Comparison of ENCODE assay signal across 17 cellular contexts in genomic region chr10:14840178-14840577, GRCh38. TPM values are rescaled to one million over a fixed set of nuclear protein-coding genes. Genes with fewer than 3 reads are reported as not detected.
DNase-seq lines count a peak whose midpoint lies in the region; ATAC-seq, FAIRE-seq and TF ChIP-seq lines count a peak whose summit lies in the region.
"Had no signal": no experiment of that assay in that cellular context is flagged by ENCODE, and none has a peak within 500 bp of the region (broad histone marks: within the 10 kb centered on the region; RNA-seq: fewer than 3 reads in every experiment).

No MANE protein-coding gene starts in this region.

- H2AFZ ChIP-seq in Loucy (ENCODE audit: low read length) (no peak overlapping the region), mammary epithelial cell (ENCODE audit: low read depth, low read length) (no peak overlapping the region)

- TSS peak; percentile 10 for BruUV-seq in mammary epithelial cell (replicated peaks; lab: Mats Ljungman, UMichigan)

- H3K36me3 ChIP-seq in Loucy (ENCODE audit: insufficient read depth, low read length) (peaks cover 45% of the 10 kb centered on the region; the same call in 1 of the 2 replicates), mammary epithelial cell (ENCODE audit: insufficient read depth, low read length) (peaks cover 30% of the 10 kb centered on the region)

- H3K9me2 ChIP-seq in Loucy (replicated peaks; ENCODE audit: low read depth, low read length): no peaks in the 10 kb centered on the region

- intact Hi-C loops in activated naive CD4-positive, alpha-beta T cell treated with anti-CD3 and anti-CD28 coated beads for 36 hours (cut with micrococcal nuclease): no loop called here
- intact Hi-C loops in mammary epithelial cell (cut with micrococcal nuclease): no loop called here

- in situ Hi-C loops in mammary epithelial cell (cut with MboI; ENCODE audit: low sequenced_read_pairs in 2 of 2): no loop called here

- H3K27ac Mint-ChIP-seq in activated naive CD4-positive, alpha-beta T cell treated with anti-CD3 and anti-CD28 coated beads for 36 hours: no peak overlapping the region
- H3K27ac Mint-ChIP-seq in progenitor cell of endocrine pancreas: peak overlapping the region; percentile 24

- CTCF ChIA-PET in activated naive CD4-positive, alpha-beta T cell treated with anti-CD3 and anti-CD28 coated beads for 36 hours (lab: Charles Lee): no interaction called here
- CTCF ChIA-PET in mammary epithelial cell (lab: Charles Lee; ENCODE audit: low non-redundant PET): no interaction called here

- no peaks in the 10 kb centered on the region for H3F3A ChIP-seq in Loucy (ENCODE audit: low read depth)

- peaks cover 31% of the 10 kb centered on the region for H3K4me1 ChIP-seq in Loucy (ENCODE audit: insufficient read depth, low read length, poor library complexity, severe bottlenecking)
- H3K4me1 ChIP-seq in mammary epithelial cell (ENCODE audit: insufficient read depth, low read length): peaks cover 8% of the 10 kb centered on the region

- peaks cover 39% of the 10 kb centered on the region for H3K36me3 Mint-ChIP-seq in activated naive CD4-positive, alpha-beta T cell treated with anti-CD3 and anti-CD28 coated beads for 36 hours (ENCODE audit: low read depth)
- peaks cover 6% of the 10 kb centered on the region for H3K36me3 Mint-ChIP-seq in progenitor cell of endocrine pancreas (ENCODE audit: insufficient read depth)

- H3K9me3 ChIP-seq in Loucy (ENCODE audit: insufficient read depth, low read depth, low read length): no peaks in the 10 kb centered on the region
- H3K9me3 ChIP-seq in mammary epithelial cell (replicated peaks; ENCODE audit: insufficient read depth, low read length): no peaks in the 10 kb centered on the region
- H3K9me3 ChIP-seq: adrenal gland, left lung, psoas muscle, stomach had no signal

- H3K79me2 ChIP-seq in Loucy (ENCODE audit: insufficient read depth, low read length) (peaks cover 62% of the 10 kb centered on the region), mammary epithelial cell (ENCODE audit: insufficient read depth, low read length) (peaks cover 64% of the 10 kb centered on the region)

- no peak overlapping the region for H3K27ac ChIP-seq in mammary epithelial cell (ENCODE audit: insufficient read depth, low read depth, low read length)
- H3K27ac ChIP-seq: adrenal gland, left lung, psoas muscle had no signal

- peaks cover 56% of the 10 kb centered on the region for H4K20me1 ChIP-seq in Loucy (ENCODE audit: insufficient read depth, low read length, poor library complexity, severe bottlenecking)
- no peaks in the 10 kb centered on the region for H4K20me1 ChIP-seq in mammary epithelial cell (ENCODE audit: insufficient read depth, low read length)

- peaks cover 22% of the 10 kb centered on the region for H3K4me1 Mint-ChIP-seq in activated naive CD4-positive, alpha-beta T cell treated with anti-CD3 and anti-CD28 coated beads for 36 hours (ENCODE audit: low read depth)
- peaks cover 17% of the 10 kb centered on the region for H3K4me1 Mint-ChIP-seq in progenitor cell of endocrine pancreas (ENCODE audit: low read depth)

- peak overlapping the region; percentile 92 for H3K4me3 Mint-ChIP-seq in activated naive CD4-positive, alpha-beta T cell treated with anti-CD3 and anti-CD28 coated beads for 36 hours
- H3K4me3 Mint-ChIP-seq in progenitor cell of endocrine pancreas (ENCODE audit: low read depth): peak overlapping the region; percentile 47

- no peak for FAIRE-seq in GM12891 (lab: Jason Lieb, UNC)
- FAIRE-seq: urothelium cell line had no signal

- 100% methylated on average over 2 of the region's 2 CpGs for WGBS in mammary epithelial cell (ENCODE audit: low coverage, missing lambda C conversion rate)

- no peak for TF ChIP-seq CTCF in Loucy (conservative IDR thresholded peaks at IDR 0.05; ENCODE audit: low read length)
- no peak for TF ChIP-seq CTCF in mammary epithelial cell (conservative IDR thresholded peaks at IDR 0.05 in 1 of 2, IDR thresholded peaks at IDR 0.05 in 1 of 2; ENCODE audit: extremely low read depth in 1 of 2, insufficient read depth in 1 of 2, low read depth in 1 of 2, low read length in 2 of 2)
- no peak for TF ChIP-seq CTCF in progenitor cell of endocrine pancreas (IDR thresholded peaks at IDR 0.05; ENCODE audit: unreplicated experiment)

- H3K4me2 ChIP-seq in Loucy (ENCODE audit: low read depth, low read length, poor library complexity, severe bottlenecking) (peak overlapping the region; percentile 96), mammary epithelial cell (ENCODE audit: insufficient read depth, low read depth, low read length) (no peak overlapping the region)

- H3K9me3 Mint-ChIP-seq in activated naive CD4-positive, alpha-beta T cell treated with anti-CD3 and anti-CD28 coated beads for 36 hours: no peaks in the 10 kb centered on the region
- H3K9me3 Mint-ChIP-seq in progenitor cell of endocrine pancreas (ENCODE audit: low read depth): no peaks in the 10 kb centered on the region

- DNase-seq in activated naive CD4-positive, alpha-beta T cell treated with anti-CD3 and anti-CD28 coated beads for 36 hours: no peak
- DNase-seq in activated naive CD4-positive, alpha-beta T cell (lab: John Stamatoyannopoulos, UW): no peak
- no peak for DNase-seq in mammary epithelial cell
- no peak for DNase-seq in progenitor cell of endocrine pancreas (ENCODE audit: low spot score, unreplicated experiment)
- no peak for DNase-seq in GM12891 (ENCODE audit: insufficient read length, low spot score)
- DNase-seq: adrenal gland, cerebellar nuclear complex, left lung, NCI-H187, NCI-H510A treated with DMSO at 0.1 percent for 48 hours, psoas muscle, SIG-M5, stomach had no signal

- ATAC-seq in HG02840 (IDR thresholded peaks at IDR 0.05; ENCODE audit: low FRiP score, unreplicated experiment) (no peak), GM19328 (IDR thresholded peaks at IDR 0.05; ENCODE audit: unreplicated experiment) (no peak)
- ATAC-seq: left lung, psoas muscle had no signal

- H3K9ac ChIP-seq in Loucy (ENCODE audit: low read depth, low read length, poor library complexity, severe bottlenecking) (peak overlapping the region; percentile 98), mammary epithelial cell (ENCODE audit: insufficient read depth, low read length) (no peak overlapping the region)

- no peaks in the 10 kb centered on the region for H3K27me3 Mint-ChIP-seq in activated naive CD4-positive, alpha-beta T cell treated with anti-CD3 and anti-CD28 coated beads for 36 hours (ENCODE audit: low read depth)
- H3K27me3 Mint-ChIP-seq in progenitor cell of endocrine pancreas: no peaks in the 10 kb centered on the region

- H3K4me3 ChIP-seq in Loucy (ENCODE audit: low read length, poor library complexity, severe bottlenecking) (peak overlapping the region; percentile 85), mammary epithelial cell (replicated peaks in 1 of 3; ENCODE audit: insufficient read depth in 1 of 3, low read depth in 2 of 3, low read length in 3 of 3) (no peak overlapping the region)

- dilution Hi-C loops in mammary epithelial cell (cut with HindIII; ENCODE audit: low sequenced_read_pairs): no loop called here

- no peak for TF ChIP-seq POLR2A in GM12891 (IDR thresholded peaks at IDR 0.05; ENCODE audit: low read depth, low read length)

- H3K27me3 ChIP-seq in Loucy (ENCODE audit: insufficient read depth, low read length, poor library complexity, severe bottlenecking) (no peaks in the 10 kb centered on the region), mammary epithelial cell (ENCODE audit: insufficient read depth, low read length) (no peaks in the 10 kb centered on the region)
- H3K27me3 ChIP-seq: adrenal gland, left lung, stomach had no signal

TF ChIP-seq in GM12891, 5 proteins besides CTCF, POLR2A, EP300 and RAD21:
- no peak for TF ChIP-seq POLR2AphosphoS5 (IDR thresholded peaks at IDR 0.05; ENCODE audit: low read depth, low read length)
- no peak for TF ChIP-seq SPI1 (IDR thresholded peaks at IDR 0.05; ENCODE audit: low read depth, low read length)
- no peak for TF ChIP-seq TAF1 (IDR thresholded peaks at IDR 0.05; ENCODE audit: low read depth, low read length)

RNA-seq across cellular contexts. Expression of gene HSPA14, which starts 2.1 kb away (rescaled TPM):
- total RNA-seq in activated naive CD4-positive, alpha-beta T cell treated with anti-CD3 and anti-CD28 coated beads for 36 hours: 10 to 100 TPM; 28.1 to 29.9 TPM
- 10 to 100 TPM; 11.5 to 20.2 TPM for total RNA-seq in mammary epithelial cell
- 17.2 TPM for polyA plus RNA-seq in mammary epithelial cell
- polyA minus RNA-seq in mammary epithelial cell: 7.8 TPM
- 13.2 and 15.2 TPM in 2 replicates for total RNA-seq in progenitor cell of endocrine pancreas
- polyA plus RNA-seq in GM12891 (2012; ENCODE audit: low read depth, missing spikeins): 17.0 TPM

RNA-seq across cellular contexts. Expression of gene MSANTD7, which starts 2.1 kb away (rescaled TPM):
- 10 to 100 TPM; 19.6 to 21.3 TPM for total RNA-seq in activated naive CD4-positive, alpha-beta T cell treated with anti-CD3 and anti-CD28 coated beads for 36 hours
- total RNA-seq in mammary epithelial cell (10 to 100 TPM; 15.1 to 20.5 TPM), progenitor cell of endocrine pancreas (15.7 and 16.0 TPM in 2 replicates)
- polyA plus RNA-seq in mammary epithelial cell: 5.7 TPM
- 10.1 TPM for polyA minus RNA-seq in mammary epithelial cell
- 12.6 TPM for polyA plus RNA-seq in GM12891 (2012; ENCODE audit: low read depth, missing spikeins)

RNA-seq across cellular contexts. Expression of gene CDNF, which starts 2.3 kb away (rescaled TPM):
- total RNA-seq in activated naive CD4-positive, alpha-beta T cell treated with anti-CD3 and anti-CD28 coated beads for 36 hours: 1 to 10 TPM; 1.6 to 1.8 TPM
- total RNA-seq in mammary epithelial cell (1 to 10 TPM in 1 of 2 donors, under 1 TPM in 1; 0.83 to 1.5 TPM), progenitor cell of endocrine pancreas (1.3 and 2.3 TPM in 2 replicates)
- polyA plus RNA-seq in mammary epithelial cell: 1.5 TPM
- polyA minus RNA-seq in mammary epithelial cell: not detected
- polyA plus RNA-seq in GM12891 (2012; ENCODE audit: low read depth, missing spikeins): 1.2 TPM

RNA-seq across cellular contexts. Expression of gene SUV39H2, which starts 38.5 kb away (rescaled TPM):
- total RNA-seq in activated naive CD4-positive, alpha-beta T cell treated with anti-CD3 and anti-CD28 coated beads for 36 hours: 10 to 100 TPM; 35.8 to 38.2 TPM
- total RNA-seq in mammary epithelial cell (10 to 100 TPM in 1 of 2 donors, 1 to 10 TPM in 1; 8.5 to 17.2 TPM), progenitor cell of endocrine pancreas (38.4 and 39.9 TPM in 2 replicates)
- polyA plus RNA-seq in mammary epithelial cell: 11.7 TPM
- 20.3 TPM for polyA minus RNA-seq in mammary epithelial cell
- polyA plus RNA-seq in GM12891 (2012; ENCODE audit: low read depth, missing spikeins): 10.4 TPM
